ENCODE assay signal across 1 cellular context in the genomic region with DNA sequence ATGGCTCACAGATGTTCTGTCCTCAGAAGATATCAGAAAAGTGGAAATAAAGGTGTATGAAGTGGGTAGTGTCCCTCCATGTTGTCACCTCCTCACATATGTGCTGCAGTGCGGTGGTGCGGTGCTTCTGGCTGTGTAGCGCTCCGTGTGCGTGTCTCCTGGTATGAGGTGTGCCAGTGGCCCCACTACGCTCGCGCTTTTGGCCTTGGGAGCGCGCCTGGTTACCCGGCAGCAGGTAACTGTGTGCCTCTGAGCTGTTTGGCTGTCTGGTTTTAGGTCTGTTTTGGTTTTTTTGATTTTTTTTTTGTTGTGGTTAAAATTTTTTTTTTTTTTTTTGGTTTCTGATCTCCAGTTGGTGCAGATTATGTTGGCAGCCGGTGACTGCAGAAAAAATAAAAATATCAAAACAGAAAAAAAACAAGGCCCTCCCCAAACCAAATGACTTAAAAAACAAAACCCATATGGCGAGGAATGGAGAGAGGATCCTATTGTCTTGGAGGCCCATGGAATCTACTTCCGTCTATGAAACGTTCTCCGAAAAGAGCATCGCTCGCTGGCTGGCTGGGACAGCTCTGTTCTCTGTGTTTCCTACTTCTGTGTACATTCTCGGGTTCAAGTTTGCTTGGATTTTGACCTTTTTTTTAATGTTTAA.
TF ChIP-seq lines count a peak whose summit lies in the region.

No MANE protein-coding gene starts in this region.

TF ChIP-seq in SK-N-SH, 30 proteins besides CTCF, POLR2A, EP300 and RAD21:
- no peak for TF ChIP-seq FOXJ3 (CRISPR knock-in tag; IDR thresholded peaks at IDR 0.05)
- TF ChIP-seq RXRA (IDR thresholded peaks at IDR 0.05; ENCODE audit: borderline replicate concordance, low read depth): no peak
- no peak for TF ChIP-seq EZH2phosphoT487 (IDR thresholded peaks at IDR 0.05; ENCODE audit: borderline replicate concordance, low read depth)
- TF ChIP-seq, protein P1, sequence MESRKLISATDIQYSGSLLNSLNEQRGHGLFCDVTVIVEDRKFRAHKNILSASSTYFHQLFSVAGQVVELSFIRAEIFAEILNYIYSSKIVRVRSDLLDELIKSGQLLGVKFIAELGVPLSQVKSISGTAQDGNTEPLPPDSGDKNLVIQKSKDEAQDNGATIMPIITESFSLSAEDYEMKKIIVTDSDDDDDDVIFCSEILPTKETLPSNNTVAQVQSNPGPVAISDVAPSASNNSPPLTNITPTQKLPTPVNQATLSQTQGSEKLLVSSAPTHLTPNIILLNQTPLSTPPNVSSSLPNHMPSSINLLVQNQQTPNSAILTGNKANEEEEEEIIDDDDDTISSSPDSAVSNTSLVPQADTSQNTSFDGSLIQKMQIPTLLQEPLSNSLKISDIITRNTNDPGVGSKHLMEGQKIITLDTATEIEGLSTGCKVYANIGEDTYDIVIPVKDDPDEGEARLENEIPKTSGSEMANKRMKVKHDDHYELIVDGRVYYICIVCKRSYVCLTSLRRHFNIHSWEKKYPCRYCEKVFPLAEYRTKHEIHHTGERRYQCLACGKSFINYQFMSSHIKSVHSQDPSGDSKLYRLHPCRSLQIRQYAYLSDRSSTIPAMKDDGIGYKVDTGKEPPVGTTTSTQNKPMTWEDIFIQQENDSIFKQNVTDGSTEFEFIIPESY (IDR thresholded peaks at IDR 0.05; ENCODE audit: borderline replicate concordance, low read depth): no peak
- no peak for TF ChIP-seq MXI1 (IDR thresholded peaks at IDR 0.05; ENCODE audit: low read depth, low read length)
- no peak for TF ChIP-seq SMC3 (IDR thresholded peaks at IDR 0.05; ENCODE audit: low read depth, low read length)
- TF ChIP-seq, protein P2, sequence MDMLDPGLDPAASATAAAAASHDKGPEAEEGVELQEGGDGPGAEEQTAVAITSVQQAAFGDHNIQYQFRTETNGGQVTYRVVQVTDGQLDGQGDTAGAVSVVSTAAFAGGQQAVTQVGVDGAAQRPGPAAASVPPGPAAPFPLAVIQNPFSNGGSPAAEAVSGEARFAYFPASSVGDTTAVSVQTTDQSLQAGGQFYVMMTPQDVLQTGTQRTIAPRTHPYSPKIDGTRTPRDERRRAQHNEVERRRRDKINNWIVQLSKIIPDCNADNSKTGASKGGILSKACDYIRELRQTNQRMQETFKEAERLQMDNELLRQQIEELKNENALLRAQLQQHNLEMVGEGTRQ (IDR thresholded peaks at IDR 0.05; ENCODE audit: borderline replicate concordance, low read depth, low read length): no peak
- TF ChIP-seq TCF12 (IDR thresholded peaks at IDR 0.05): no peak
- TF ChIP-seq, protein P3, sequence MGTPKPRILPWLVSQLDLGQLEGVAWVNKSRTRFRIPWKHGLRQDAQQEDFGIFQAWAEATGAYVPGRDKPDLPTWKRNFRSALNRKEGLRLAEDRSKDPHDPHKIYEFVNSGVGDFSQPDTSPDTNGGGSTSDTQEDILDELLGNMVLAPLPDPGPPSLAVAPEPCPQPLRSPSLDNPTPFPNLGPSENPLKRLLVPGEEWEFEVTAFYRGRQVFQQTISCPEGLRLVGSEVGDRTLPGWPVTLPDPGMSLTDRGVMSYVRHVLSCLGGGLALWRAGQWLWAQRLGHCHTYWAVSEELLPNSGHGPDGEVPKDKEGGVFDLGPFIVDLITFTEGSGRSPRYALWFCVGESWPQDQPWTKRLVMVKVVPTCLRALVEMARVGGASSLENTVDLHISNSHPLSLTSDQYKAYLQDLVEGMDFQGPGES (IDR thresholded peaks at IDR 0.05; ENCODE audit: low read depth, low read length): no peak
